Comparison of ENCODE assay signal across 36 cellular contexts in genomic region chr2:178002038-178002437, GRCh38.
"Had no signal": no experiment of that assay in that cellular context is flagged by ENCODE, and none has a peak within 500 bp of the region (broad histone marks: within the 10 kb centered on the region; RNA-seq: fewer than 3 reads in every experiment).

No MANE protein-coding gene starts in this region.

- H3K27me3 ChIP-seq: MG63 had no signal

- H3K4me3 ChIP-seq: MG63 had no signal

- H3K9me3 ChIP-seq: MG63 had no signal

- DNase-seq: Karpas-422, Kasumi-1, MG63, MM.1S, MV-4-11, NCI-H1048, NCI-H1092, NCI-H1092 treated with DMSO at 0.1 percent for 48 hours, NCI-H1105, NCI-H1105 treated with DMSO at 0.1 percent for 48 hours, NCI-H1417, NCI-H1417 treated with DMSO at 0.1 percent for 48 hours, NCI-H1436, NCI-H1436 treated with DMSO at 0.1 percent for 48 hours, NCI-H146, NCI-H1694, NCI-H1694 treated with DMSO at 0.1 percent for 48 hours, NCI-H187, NCI-H187 treated with DMSO at 0.1 percent for 48 hours, NCI-H1930, NCI-H2029, NCI-H2029 treated with DMSO at 0.1 percent for 48 hours, NCI-H2081, NCI-H2081 treated with DMSO at 0.1 percent for 48 hours, NCI-H2107, NCI-H2171, NCI-H2171 treated with DMSO at 0.1 percent for 48 hours, NCI-H2227 treated with DMSO at 0.1 percent for 48 hours, NCI-H226, NCI-H345, NCI-H446, NCI-H446 treated with DMSO at 0.1 percent for 48 hours, NCI-H510A, NCI-H510A treated with DMSO at 0.1 percent for 48 hours, NCI-H524, NCI-H524 treated with DMSO at 0.1 percent for 48 hours had no signal

- H3K36me3 ChIP-seq: MG63 had no signal
